ENCODE assay signal across 10 cellular contexts in the genomic region with DNA sequence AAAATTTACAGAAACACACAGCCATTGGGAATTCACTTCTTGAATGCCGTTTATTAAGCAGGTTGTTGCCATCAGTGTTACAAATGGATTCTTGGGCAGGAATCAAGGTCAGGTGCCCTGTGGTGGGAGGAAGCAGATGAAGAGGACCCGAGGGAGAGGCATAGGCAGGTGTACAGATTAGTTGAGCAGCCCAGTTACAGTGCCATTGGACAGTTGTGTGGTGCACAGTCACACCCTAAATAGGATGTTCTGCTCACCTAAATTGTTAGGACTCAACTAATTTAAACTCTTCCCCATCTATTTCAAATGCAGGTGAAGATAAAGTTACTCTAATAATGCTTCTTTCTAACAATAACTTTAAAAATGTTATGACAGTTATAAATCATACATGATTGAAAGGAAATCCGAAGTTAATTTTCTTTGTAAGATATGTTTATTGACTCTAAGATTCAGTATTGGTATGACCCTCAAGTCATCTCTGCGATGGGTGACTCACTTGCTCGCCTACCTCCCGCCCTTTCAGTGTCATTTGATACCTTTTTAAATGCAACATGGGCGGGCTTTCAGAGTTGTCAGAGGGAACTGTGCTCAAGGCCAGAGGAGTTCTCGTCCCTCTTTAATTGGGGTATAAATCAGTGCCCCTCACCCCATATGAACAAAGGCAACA. TPM values are rescaled to one million over a fixed set of nuclear protein-coding genes. Genes with fewer than 3 reads are reported as not detected.
DNase-seq lines count a peak whose midpoint lies in the region; ATAC-seq, FAIRE-seq and TF ChIP-seq lines count a peak whose summit lies in the region.
"Had no signal": no experiment of that assay in that cellular context is flagged by ENCODE, and none has a peak within 500 bp of the region (broad histone marks: within the 10 kb centered on the region; RNA-seq: fewer than 3 reads in every experiment).

No MANE protein-coding gene starts in this region.

- CTCF ChIA-PET in K562 (lab: Yijun Ruan, JAX; ENCODE audit: low intra/inter-chr PET ratio), result no interaction called here

- ATAC-seq in K562 (peak; percentile 84), HG02759 (IDR thresholded peaks at IDR 0.05; ENCODE audit: unreplicated experiment) (no peak)

- FAIRE-seq in K562 (lab: Jason Lieb, UNC), result peak; percentile 78

- no peak overlapping the region for H3K4me2 ChIP-seq in K562 (ENCODE audit: insufficient read depth, low read length)

- peaks cover 2 to 9% of the 10 kb centered on the region in 2 experiments; a peak in 2 of 5 replicates for H3K4me1 ChIP-seq in K562 (replicated peaks in 1 of 2; ENCODE audit: control insufficient read depth in 2 of 2, insufficient read depth in 2 of 2, low read length in 2 of 2)
- H3K4me1 ChIP-seq: right lobe of liver had no signal

- H3K36me3 Mint-ChIP-seq in HFFc6 (ENCODE audit: low read depth) (peaks cover 22% of the 10 kb centered on the region), mesothelial cell of epicardium (peaks cover 2% of the 10 kb centered on the region)

- TF ChIP-seq CTCF in HFFc6 (IDR thresholded peaks at IDR 0.05) (no peak), K562 (IDR thresholded peaks at IDR 0.05 in 2 of 3, conservative IDR thresholded peaks at IDR 0.05 in 1 of 3; ENCODE audit: insufficient read depth in 2 of 3, low read depth in 1 of 3, low read length in 3 of 3) (no peak), mesothelial cell of epicardium (IDR thresholded peaks at IDR 0.05; ENCODE audit: unreplicated experiment) (no peak)

- no peak overlapping the region for H3K27ac ChIP-seq in K562 (ENCODE audit: extremely low read depth, low read depth, low read length)

- H3K36me3 ChIP-seq in K562 (ENCODE audit: control insufficient read depth, insufficient read depth, low read length), result no peaks in the 10 kb centered on the region
- H3K36me3 ChIP-seq: right lobe of liver, upper lobe of left lung had no signal

- intact Hi-C loops in K562 (cut with micrococcal nuclease), result no loop called here

- H3K9ac ChIP-seq in K562 (ENCODE audit: insufficient read depth in 1 of 2, low read depth in 2 of 2, low read length in 2 of 2), result no peak overlapping the region

- H3K9me1 ChIP-seq in K562 (ENCODE audit: control insufficient read depth, insufficient read depth, low read length), result no peaks in the 10 kb centered on the region

- BruUV-seq in K562 (replicated peaks; lab: Mats Ljungman, UMichigan), result no TSS peak

- in situ Hi-C loops in K562 (cut with MboI), result no loop called here

- POLR2A ChIA-PET in K562 (lab: Yijun Ruan, JAX), result no interaction called here

- H3K79me2 ChIP-seq in K562 (ENCODE audit: control insufficient read depth, insufficient read depth, low read length), result no peaks in the 10 kb centered on the region

- no peak for TF ChIP-seq EP300 in K562 (IDR thresholded peaks at IDR 0.05; ENCODE audit: low read length)

- H3K27me3 ChIP-seq in K562 (ENCODE audit: control insufficient read depth in 2 of 2, insufficient read depth in 2 of 2, low read length in 2 of 2), result no peaks in the 10 kb centered on the region; a peak in 1 of 5 replicates
- H3K27me3 ChIP-seq: right lobe of liver, upper lobe of left lung had no signal

- DNase-seq in AG08396 (ENCODE audit: low spot score) (peak; percentile 6), HFFc6 (peak; percentile 48), K562 (ENCODE audit: extremely low read depth in 1 of 4, low spot score in 3 of 4) (peak in 2 of 4 experiments; percentile 17 to 47), mesothelial cell of epicardium (ENCODE audit: low spot score in 2 of 2, unreplicated experiment in 2 of 2) (no peak), Kasumi-1 (lab: John Stamatoyannopoulos, UW) (no peak), 8988T (no peak), NCI-H2029 treated with DMSO at 0.1 percent for 48 hours (lab: John Stamatoyannopoulos, UW) (no peak)
- DNase-seq: right lobe of liver, upper lobe of left lung had no signal

- H3K4me1 Mint-ChIP-seq in HFFc6 (ENCODE audit: low read depth), result peaks cover 85% of the 10 kb centered on the region
- H3K4me1 Mint-ChIP-seq in mesothelial cell of epicardium, result peaks cover 64% of the 10 kb centered on the region

- H3K4me3 Mint-ChIP-seq in HFFc6, result peak overlapping the region; percentile 65
- peak overlapping the region; percentile 30 for H3K4me3 Mint-ChIP-seq in mesothelial cell of epicardium

- H4K20me1 ChIP-seq in K562 (replicated peaks; ENCODE audit: control insufficient read depth, insufficient read depth, low read length), result no peaks in the 10 kb centered on the region

- H3K9me3 ChIP-seq in K562 (replicated peaks; ENCODE audit: control insufficient read depth, insufficient read depth, low read depth, low read length), result no peaks in the 10 kb centered on the region
- H3K9me3 ChIP-seq: right lobe of liver, upper lobe of left lung had no signal

- 0 out of 2 replicates have a peak overlapping the region, but pooled peaks have one; percentile 12 for H2AFZ ChIP-seq in K562 (ENCODE audit: low read depth, low read length)

- H3K9me3 Mint-ChIP-seq in HFFc6 (no peaks in the 10 kb centered on the region), mesothelial cell of epicardium (no peaks in the 10 kb centered on the region)

- H3K27ac Mint-ChIP-seq in HFFc6 (peak overlapping the region; percentile 89), mesothelial cell of epicardium (peak overlapping the region; percentile 85)

- H3K4me3 ChIP-seq in K562, result no peak overlapping the region
- H3K4me3 ChIP-seq: right lobe of liver, upper lobe of left lung had no signal

- TF ChIP-seq RAD21 in K562 (CRISPR knock-in tag; conservative IDR thresholded peaks at IDR 0.05 in 1 of 2, IDR thresholded peaks at IDR 0.05 in 1 of 2), result no peak

- 1% methylated on average over 8 of the region's 8 CpGs for WGBS in K562 (ENCODE audit: insufficient coverage, low coverage, missing lambda C conversion rate)

- TF ChIP-seq POLR2A in K562 (conservative IDR thresholded peaks at IDR 0.05), result no peak

- no peaks in the 10 kb centered on the region; the same call in 1 of the 2 replicates for H3K27me3 Mint-ChIP-seq in HFFc6 (ENCODE audit: insufficient read depth)
- no peaks in the 10 kb centered on the region for H3K27me3 Mint-ChIP-seq in mesothelial cell of epicardium (ENCODE audit: low read depth)

RNA-seq across cellular contexts. Expression of a gene that starts 35.0 kb away (rescaled TPM):
- 100 to 1,000 TPM in 3 of 6 experiments, 10 to 100 TPM in 3; 86.7 to 110 (median 94.9) TPM for total RNA-seq in HFFc6 (2021; fragmentation: NEBNext Ultra II Directional; extraction: Animal tissue kit (Norgen Biotek cat#: 25700))
- 2.3 and 4.4 TPM in 2 replicates for total RNA-seq in K562 (2011; cell fraction: chromatin; rRNA removed; ENCODE audit: low replicate concordance)
- total RNA-seq in K562 (2011; cell fraction: nucleolus; rRNA removed), result 1.5 and 2.2 TPM in 2 replicates
- 3.0 and 6.6 TPM in 2 replicates for total RNA-seq in K562 (2011; cell fraction: nucleoplasm; rRNA removed)
- total RNA-seq in K562 (2014; rRNA removed) (0.73 and 1.2 TPM in 2 replicates), K562 (2014; rRNA removed; fragmentation: Illumina TruSeq; extraction: Trizol) (1.6 and 1.7 TPM in 2 replicates), K562 (2015; rRNA removed; fragmentation: Illumina TruSeq; extraction: Trizol) (1.2 and 1.8 TPM in 2 replicates), K562 (2021) (1.2 and 1.4 TPM in 2 replicates), mesothelial cell of epicardium (69.6 to 73.3 TPM (median 70.7 TPM) in 3 replicates)
- polyA plus RNA-seq in K562 (2011; rRNA removed) (0.79 and 1.2 TPM in 2 replicates), K562 (2014; fragmentation: Illumina TruSeq; extraction: Trizol) (0.65 and 0.98 TPM in 2 replicates), K562 (2014; fragmentation: Nextera tagmentation; extraction: Ambion mirVana) (under 1 TPM; 0.49 to 0.78 TPM), K562 (2014; rRNA removed) (0.80 and 0.95 TPM in 2 replicates)
- polyA plus RNA-seq in K562 (2011; cell fraction: cytosol; rRNA removed), result 0.28 and 1.2 TPM in 2 replicates
- polyA plus RNA-seq in K562 (2011; cell fraction: nucleus; rRNA removed), result 1.8 and 2.2 TPM in 2 replicates
- polyA plus RNA-seq in K562 (2012), result 0.78 and 0.94 TPM in 2 replicates
- 2.8 and 3.1 TPM in 2 replicates for polyA minus RNA-seq in K562 (2011; rRNA and poly(A)+ RNA removed)
- 0.29 and 3.6 TPM in 2 replicates for polyA minus RNA-seq in K562 (2011; cell fraction: cytosol; rRNA and poly(A)+ RNA removed)
- polyA minus RNA-seq in K562 (2011; cell fraction: nucleus; rRNA and poly(A)+ RNA removed), result 4.3 and 6.0 TPM in 2 replicates

RNA-seq across cellular contexts. Expression of a gene that starts 55.4 kb away (rescaled TPM):
- total RNA-seq in HFFc6 (2021; fragmentation: NEBNext Ultra II Directional; extraction: Animal tissue kit (Norgen Biotek cat#: 25700)), result 1 to 10 TPM in 2 of 6 experiments, under 1 TPM in 2, not detected in 2; 0.31 to 2.1 (median 1.0) TPM
- total RNA-seq in K562 (2011; cell fraction: chromatin; rRNA removed; ENCODE audit: low replicate concordance), result not detected in 2 replicates
- total RNA-seq in K562 (2011; cell fraction: nucleolus; rRNA removed), result not detected in 2 replicates
- not detected in 2 replicates for total RNA-seq in K562 (2011; cell fraction: nucleoplasm; rRNA removed)
- total RNA-seq in K562 (2014; rRNA removed) (not detected in 2 replicates), K562 (2014; rRNA removed; fragmentation: Illumina TruSeq; extraction: Trizol) (not detected in 2 replicates), K562 (2015; rRNA removed; fragmentation: Illumina TruSeq; extraction: Trizol) (not detected in 2 replicates), K562 (2021) (not detected in 2 replicates), mesothelial cell of epicardium (2.2 to 2.4 TPM (median 2.4 TPM) in 3 replicates)
- polyA plus RNA-seq in K562 (2011; rRNA removed) (0.24 TPM in 1 of 2 replicates, not detected in the other), K562 (2014; fragmentation: Illumina TruSeq; extraction: Trizol) (not detected in 2 replicates), K562 (2014; fragmentation: Nextera tagmentation; extraction: Ambion mirVana) (not detected), K562 (2014; rRNA removed) (not detected in 2 replicates)
- polyA plus RNA-seq in K562 (2011; cell fraction: cytosol; rRNA removed), result not detected in 2 replicates
- polyA plus RNA-seq in K562 (2011; cell fraction: nucleus; rRNA removed), result not detected in 2 replicates
- not detected in 2 replicates for polyA plus RNA-seq in K562 (2012)
- not detected in 2 replicates for polyA minus RNA-seq in K562 (2011; rRNA and poly(A)+ RNA removed)
- polyA minus RNA-seq in K562 (2011; cell fraction: cytosol; rRNA and poly(A)+ RNA removed), result not detected in 2 replicates
- not detected in 2 replicates for polyA minus RNA-seq in K562 (2011; cell fraction: nucleus; rRNA and poly(A)+ RNA removed)

Comparison
In these comparisons a context has a peak if more than half of its experiments do, and no peak if none do; other contexts are left out.
1. DNase-seq: peak in AG08396 (single experiment) and HFFc6 (single experiment); none in mesothelial cell of epicardium (0 of 2), Kasumi-1 (0 of 2), 8988T (single experiment) and NCI-H2029 treated with DMSO at 0.1 percent for 48 hours (single experiment).